ENCODE assay signal across 10 cellular contexts in the genomic region with DNA sequence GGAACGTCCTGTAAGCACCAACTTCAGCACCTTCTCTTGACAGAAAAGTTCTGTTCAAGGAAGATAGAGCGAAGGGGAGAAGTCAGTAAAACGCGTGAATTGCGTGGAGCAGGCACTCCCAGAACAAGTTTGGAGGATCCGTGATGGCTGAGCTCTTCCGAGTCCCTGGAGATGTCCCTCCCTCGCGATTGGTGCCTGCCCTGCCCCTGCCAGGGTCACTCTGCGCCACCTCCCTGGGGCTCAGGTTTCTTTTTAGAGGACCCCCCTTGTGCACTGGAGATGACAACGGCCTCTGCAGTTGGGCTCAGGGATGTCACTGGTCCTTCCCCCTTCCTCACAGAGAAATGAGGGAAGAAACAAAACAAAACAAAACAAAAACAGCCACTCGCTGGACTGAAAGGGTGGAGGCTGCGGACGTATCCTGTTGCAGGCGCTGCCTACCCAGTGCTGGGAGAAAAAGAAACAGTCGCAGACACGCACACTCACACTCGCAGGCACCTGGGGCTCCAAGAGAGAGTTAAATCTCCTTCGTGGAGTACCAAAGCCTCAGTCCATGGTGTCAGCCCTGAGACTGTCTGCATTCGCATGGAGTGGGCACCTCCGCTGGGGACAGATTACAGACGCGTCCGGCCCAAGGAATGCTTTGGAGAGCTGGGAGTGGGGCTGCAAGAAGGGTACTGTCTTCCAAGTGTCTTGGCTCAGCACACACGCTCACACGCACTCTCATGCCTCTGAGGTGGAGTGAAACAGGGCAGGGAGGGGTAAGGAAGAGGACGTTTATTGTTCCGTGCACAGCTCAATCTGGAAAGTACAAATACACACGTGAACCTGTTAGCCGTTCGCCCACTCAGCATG.
DNase-seq lines count a peak whose midpoint lies in the region; ATAC-seq and TF ChIP-seq lines count a peak whose summit lies in the region.
"Had no signal": no experiment of that assay in that cellular context is flagged by ENCODE, and none has a peak within 500 bp of the region (broad histone marks: within the 10 kb centered on the region; RNA-seq: fewer than 3 reads in every experiment).

No MANE protein-coding gene starts in this region.

- BruUV-seq in PC-3 (replicated peaks; lab: Mats Ljungman, UMichigan) = no TSS peak

- no peaks in the 10 kb centered on the region for H3K27me3 Mint-ChIP-seq in activated T-cell treated with anti-CD3 and anti-CD28 coated beads, Interleukin-2, amount 50 U/mL, for 72 hours (ENCODE audit: low read depth)
- H3K27me3 Mint-ChIP-seq in CD4-positive, alpha-beta T cell = no peaks in the 10 kb centered on the region
- H3K27me3 Mint-ChIP-seq: CD4-positive, CD25-positive, alpha-beta regulatory T cell had no signal

- no peaks in the 10 kb centered on the region for H4K20me1 ChIP-seq in PC-3 (ENCODE audit: low read length)

- peaks cover 0 to 3% of the 10 kb centered on the region in 2 donors for H3K9me3 Mint-ChIP-seq in activated T-cell treated with anti-CD3 and anti-CD28 coated beads, Interleukin-2, amount 50 U/mL, for 72 hours
- peaks cover 2% of the 10 kb centered on the region for H3K9me3 Mint-ChIP-seq in CD4-positive, alpha-beta T cell
- H3K9me3 Mint-ChIP-seq: T-helper 1 cell treated with Interleukin-12 subunit alpha and Interleukin-12 subunit beta and Interleukin-4 antibody, amounts not matched to agents 30 μg/mL and 1 μg/mL, for 36 hours had no signal

- no peaks in the 10 kb centered on the region for H3K79me2 ChIP-seq in PC-3 (ENCODE audit: low read length)

- H3K36me3 ChIP-seq in PC-3 (ENCODE audit: low read depth, low read length) = no peaks in the 10 kb centered on the region
- H3K36me3 ChIP-seq in psoas muscle (ENCODE audit: insufficient read depth in 1 of 2, low read depth in 1 of 2) = no peaks in the 10 kb centered on the region

- ATAC-seq in PC-3 (peak; percentile 57), psoas muscle (no peak)
- no peak for ATAC-seq in activated T-cell treated with anti-CD3 and anti-CD28 coated beads, Interleukin-2, amount 50 U/mL, for 72 hours (replicated peaks in 1 of 2)
- ATAC-seq in CD4-positive, alpha-beta T cell (ENCODE audit: poor library complexity) = no peak

- H3K9me2 ChIP-seq in PC-3 (replicated peaks; ENCODE audit: low read length) = no peaks in the 10 kb centered on the region

- peak overlapping the region; percentile 71 for H3K4me3 ChIP-seq in PC-3 (ENCODE audit: low read length)
- peak overlapping the region; percentile 18 for H3K4me3 ChIP-seq in psoas muscle

- POLR2A ChIA-PET in PC-3 (lab: Charles Lee; ENCODE audit: unreplicated experiment) = no interaction called here
- POLR2A ChIA-PET in CD4-positive, alpha-beta T cell (lab: Charles Lee) = no interaction called here

- TF ChIP-seq CTCF in PC-3 (conservative IDR thresholded peaks at IDR 0.05; ENCODE audit: low read depth, low read length) (no peak), psoas muscle (IDR thresholded peaks at IDR 0.05) (no peak)
- TF ChIP-seq CTCF in CD4-positive, alpha-beta T cell (IDR thresholded peaks at IDR 0.05) = no peak

- intact Hi-C loops in PC-3 (cut with micrococcal nuclease) = no loop called here
- intact Hi-C loops in psoas muscle (cut with DNase I) = no loop called here
- intact Hi-C loops in CD4-positive, alpha-beta T cell (cut with DNase I, micrococcal nuclease) = no loop called here

- no peaks in the 10 kb centered on the region for H3F3A ChIP-seq in PC-3 (ENCODE audit: low read length, unreplicated experiment)

- H3K4me3 Mint-ChIP-seq in activated T-cell treated with anti-CD3 and anti-CD28 coated beads, Interleukin-2, amount 50 U/mL, for 72 hours = no peak overlapping the region
- no peak overlapping the region for H3K4me3 Mint-ChIP-seq in CD4-positive, alpha-beta T cell
- H3K4me3 Mint-ChIP-seq: CD4-positive, CD25-positive, alpha-beta regulatory T cell; T-helper 1 cell treated with Interleukin-12 subunit alpha and Interleukin-12 subunit beta and Interleukin-4 antibody, amounts not matched to agents 30 μg/mL and 1 μg/mL, for 36 hours had no signal

- CTCF ChIA-PET in PC-3 (lab: Charles Lee) = no interaction called here
- CTCF ChIA-PET in CD4-positive, alpha-beta T cell (lab: Charles Lee) = no interaction called here

- no peak overlapping the region for H3K27ac Mint-ChIP-seq in activated T-cell treated with anti-CD3 and anti-CD28 coated beads, Interleukin-2, amount 50 U/mL, for 72 hours
- H3K27ac Mint-ChIP-seq in CD4-positive, alpha-beta T cell = no peak overlapping the region
- H3K27ac Mint-ChIP-seq: CD4-positive, CD25-positive, alpha-beta regulatory T cell; T-helper 1 cell treated with Interleukin-12 subunit alpha and Interleukin-12 subunit beta and Interleukin-4 antibody, amounts not matched to agents 30 μg/mL and 1 μg/mL, for 36 hours had no signal

- H3K4me1 ChIP-seq in PC-3 (ENCODE audit: insufficient read depth, low read length) = peaks cover 10% of the 10 kb centered on the region
- H3K4me1 ChIP-seq in psoas muscle = no peaks in the 10 kb centered on the region

- peak overlapping the region; percentile 92 for H3K4me2 ChIP-seq in PC-3 (ENCODE audit: low read length)

- H3K27me3 ChIP-seq in PC-3 (ENCODE audit: low read length) (peaks cover 18% of the 10 kb centered on the region; the same call in 1 of the 2 replicates), psoas muscle (ENCODE audit: insufficient read depth in 3 of 3, low read length in 2 of 3) (no peaks in the 10 kb centered on the region)
- no peaks in the 10 kb centered on the region for H3K27me3 ChIP-seq in CD4-positive, alpha-beta T cell (ENCODE audit: control insufficient read depth, insufficient read depth, low read length)

- no peaks in the 10 kb centered on the region for H3K36me3 Mint-ChIP-seq in activated T-cell treated with anti-CD3 and anti-CD28 coated beads, Interleukin-2, amount 50 U/mL, for 72 hours (ENCODE audit: insufficient read depth in 2 of 2)
- no peaks in the 10 kb centered on the region for H3K36me3 Mint-ChIP-seq in CD4-positive, alpha-beta T cell (ENCODE audit: low read depth)
- H3K36me3 Mint-ChIP-seq: CD4-positive, CD25-positive, alpha-beta regulatory T cell had no signal

- H2AFZ ChIP-seq in PC-3 (ENCODE audit: low read length) = peak overlapping the region; percentile 85

- DNase-seq in DMS79 (lab: John Stamatoyannopoulos, UW) (peak; percentile 6), PC-3 (peak; percentile 25), fibroblast of peridontal ligament (ENCODE audit: extremely low read depth) (peak; percentile 1), psoas muscle (no peak), H4 (ENCODE audit: low spot score) (no peak), SHP77 treated with DMSO at 0.1 percent for 48 hours (lab: John Stamatoyannopoulos, UW) (no peak)
- no peak for DNase-seq in activated T-cell treated with anti-CD3 and anti-CD28 coated beads, Interleukin-2, amount 50 U/mL, for 72 hours
- no peak for DNase-seq in CD4-positive, alpha-beta T cell
- DNase-seq: CD4-positive, CD25-positive, alpha-beta regulatory T cell had no signal

- WGBS in psoas muscle, 3 donors = 33 to 56% (median 35%) methylated on average over 31 of the region's 31 CpGs

- H3K9me3 ChIP-seq in PC-3 (ENCODE audit: low read length) (no peaks in the 10 kb centered on the region), psoas muscle (no peaks in the 10 kb centered on the region)
- H3K9me3 ChIP-seq in CD4-positive, alpha-beta T cell (ENCODE audit: control insufficient read depth, low read length) = no peaks in the 10 kb centered on the region

- H3K27ac ChIP-seq in PC-3 (ENCODE audit: low read length) (peak overlapping the region; percentile 49), psoas muscle (no peak overlapping the region)
- H3K27ac ChIP-seq in CD4-positive, alpha-beta T cell (ENCODE audit: low read depth, low read length) = no peak overlapping the region

- H3K9ac ChIP-seq in PC-3 (ENCODE audit: low read length) = peak overlapping the region; percentile 11

- H3K4me1 Mint-ChIP-seq in activated T-cell treated with anti-CD3 and anti-CD28 coated beads, Interleukin-2, amount 50 U/mL, for 72 hours (ENCODE audit: low read depth) = no peaks in the 10 kb centered on the region
- no peaks in the 10 kb centered on the region for H3K4me1 Mint-ChIP-seq in CD4-positive, alpha-beta T cell (ENCODE audit: low read depth)
- H3K4me1 Mint-ChIP-seq: CD4-positive, CD25-positive, alpha-beta regulatory T cell had no signal

Comparison
In these comparisons a context has a peak if more than half of its experiments do, and no peak if none do; other contexts are left out.
1. DNase-seq: peak in DMS79 (single experiment), PC-3 (single experiment) and fibroblast of peridontal ligament (single experiment); none in psoas muscle (0 of 2), activated T-cell treated with anti-CD3 and anti-CD28 coated beads, Interleukin-2, amount 50 U/mL, for 72 hours (0 of 2), H4 (single experiment), SHP77 treated with DMSO at 0.1 percent for 48 hours (single experiment) and CD4-positive, alpha-beta T cell (0 of 10).